8 cellular contexts compared by ENCODE assay signal in the genomic region with DNA sequence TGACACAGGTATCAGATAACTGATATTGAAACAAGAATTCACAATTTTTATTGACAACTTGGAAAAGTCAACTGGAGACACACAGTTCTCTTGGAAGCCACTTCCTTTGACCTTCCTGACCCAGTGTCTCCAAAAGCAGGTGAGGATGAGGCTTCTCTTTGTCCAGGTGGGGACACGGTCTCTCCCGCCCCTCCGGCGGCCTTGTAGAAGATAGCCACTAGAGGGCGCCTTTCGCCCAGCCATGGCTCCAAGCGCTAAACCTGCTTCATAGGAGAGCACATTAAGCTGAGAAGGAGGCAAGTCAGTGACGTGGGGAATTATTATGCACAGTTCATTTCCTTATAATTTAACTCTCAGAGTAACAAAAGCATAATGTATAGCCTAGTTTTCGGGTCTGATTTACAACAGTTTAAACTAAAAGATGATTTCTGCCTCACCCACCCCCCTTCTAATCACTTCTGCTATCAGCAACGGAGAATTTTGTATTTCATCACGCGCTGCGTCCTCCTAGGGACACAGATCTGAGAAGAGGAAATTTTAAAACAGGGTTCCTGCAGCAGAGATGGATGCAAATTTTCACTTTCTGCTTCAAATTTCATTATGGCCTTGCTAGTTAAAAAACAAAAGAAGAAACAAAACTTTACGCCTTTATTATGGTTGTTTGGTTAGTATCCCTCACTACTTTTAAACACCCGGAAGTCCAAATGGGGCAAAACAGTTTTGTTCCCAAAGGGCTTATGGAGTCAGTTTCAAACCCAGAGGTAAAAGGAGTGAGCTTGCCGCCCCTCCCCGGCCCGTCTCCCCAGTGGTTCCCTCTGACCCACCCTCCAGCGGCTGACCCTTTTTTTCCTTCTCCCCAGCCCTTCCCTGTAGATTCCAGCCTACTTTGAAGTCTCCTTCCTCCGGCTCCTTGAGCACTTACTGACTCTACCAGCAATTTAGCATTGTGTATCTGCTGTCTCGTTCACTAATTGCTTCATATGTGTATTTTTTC.
DNase-seq lines count a peak whose midpoint lies in the region; ATAC-seq and TF ChIP-seq lines count a peak whose summit lies in the region.

No MANE protein-coding gene starts in this region.

- H3K27me3 ChIP-seq in Peyer's patch (no peaks in the 10 kb centered on the region), neural progenitor cell (no peaks in the 10 kb centered on the region), stomach (no peaks in the 10 kb centered on the region)

- intact Hi-C loops in stomach (cut with DNase I; ENCODE audit: low total_unique reads): no loop called here

- TF ChIP-seq RAD21 in Ishikawa (IDR thresholded peaks at IDR 0.05; ENCODE audit: low read depth): peak; percentile 96

- WGBS in stomach, 5 donors: 7 to 20% (median 9%) methylated on average over 21 of the region's 21 CpGs

- H3F3A ChIP-seq in neural progenitor cell (ENCODE audit: low read depth): no peaks in the 10 kb centered on the region

- peak; percentile 90 for DNase-seq in DMS53 treated with DMSO at 0.1 percent for 48 hours (lab: John Stamatoyannopoulos, UW; ENCODE audit: unreplicated experiment)
- DNase-seq in Peyer's patch: peak; percentile 44 to 89 (median 79)
- peak; percentile 53 to 67 for DNase-seq in activated T-helper 1 cell treated with anti-CD3 and anti-CD28 coated beads, Interleukin-2, amount 50 U/mL, for 16 hours (ENCODE audit: low read depth in 1 of 2, low spot score in 1 of 2)
- DNase-seq in fibroblast of the conjunctiva (ENCODE audit: low read depth): peak; percentile 39
- DNase-seq in neural progenitor cell (ENCODE audit: low spot score): peak; percentile 89
- DNase-seq in stomach: peak; percentile 81

- H4K20me1 ChIP-seq in neural progenitor cell (ENCODE audit: low read depth): no peaks in the 10 kb centered on the region

- H3K9me3 ChIP-seq in Peyer's patch (no peaks in the 10 kb centered on the region), neural progenitor cell (ENCODE audit: low read depth) (no peaks in the 10 kb centered on the region), stomach (no peaks in the 10 kb centered on the region)

- peak; percentile 97 for ATAC-seq in GM21723 (IDR thresholded peaks at IDR 0.05; ENCODE audit: unreplicated experiment)

- no peak for TF ChIP-seq POLR2A in Peyer's patch (IDR thresholded peaks at IDR 0.05)
- TF ChIP-seq POLR2A in stomach (IDR thresholded peaks at IDR 0.05): no peak

- H3K4me3 ChIP-seq in Peyer's patch (peak overlapping the region in 3 of 4 donors; percentile 16 to 50 (median 47)), neural progenitor cell (peak overlapping the region; percentile 35), stomach (peak overlapping the region; percentile 30 to 44 (median 40))

- H3K9me3 Mint-ChIP-seq in neural progenitor cell: peaks cover 9% of the 10 kb centered on the region

- H3K4me1 Mint-ChIP-seq in neural progenitor cell: peaks cover 32% of the 10 kb centered on the region

- H2AFZ ChIP-seq in neural progenitor cell (replicated peaks): peak overlapping the region; percentile 83

- H3K79me2 ChIP-seq in neural progenitor cell (ENCODE audit: low read depth): no peaks in the 10 kb centered on the region

- H3K27ac ChIP-seq in Peyer's patch (peak overlapping the region in 2 of 4 donors; percentile 22 to 23), neural progenitor cell (no peak overlapping the region), stomach (peak overlapping the region in 4 of 5 donors; percentile 17 to 51 (median 29))

- peak overlapping the region; percentile 69 for H3K4me2 ChIP-seq in neural progenitor cell

- no peaks in the 10 kb centered on the region for H3K36me3 Mint-ChIP-seq in neural progenitor cell

- no peaks in the 10 kb centered on the region for H3K4me1 ChIP-seq in Peyer's patch
- H3K4me1 ChIP-seq in neural progenitor cell: peaks cover 8% of the 10 kb centered on the region
- peaks cover 0 to 15% (median 2%) of the 10 kb centered on the region in 4 donors for H3K4me1 ChIP-seq in stomach

- no peak overlapping the region for H3K4me3 Mint-ChIP-seq in neural progenitor cell

- H3K36me3 ChIP-seq in Peyer's patch (no peaks in the 10 kb centered on the region), neural progenitor cell (no peaks in the 10 kb centered on the region), stomach (no peaks in the 10 kb centered on the region)

- TF ChIP-seq EP300 in Ishikawa (IDR thresholded peaks at IDR 0.05; ENCODE audit: borderline replicate concordance) (no peak), stomach (IDR thresholded peaks at IDR 0.05) (no peak)

- peaks cover 6% of the 10 kb centered on the region for H3K27me3 Mint-ChIP-seq in neural progenitor cell (ENCODE audit: insufficient read depth, low read depth)

- TF ChIP-seq CTCF in Peyer's patch (IDR thresholded peaks at IDR 0.05) (peak; percentile 47 to 90 (median 82)), neural progenitor cell (IDR thresholded peaks at IDR 0.05) (peak; percentile 98), stomach (IDR thresholded peaks at IDR 0.05) (peak in 5 of 7 experiments; percentile 58 to 92 (median 83))

- H3K9ac ChIP-seq in neural progenitor cell: no peak overlapping the region

- H3K27ac Mint-ChIP-seq in neural progenitor cell: peak overlapping the region; percentile 34

TF ChIP-seq in Ishikawa, 13 proteins besides CTCF, POLR2A, EP300 and RAD21:
- TF ChIP-seq, protein P1, sequence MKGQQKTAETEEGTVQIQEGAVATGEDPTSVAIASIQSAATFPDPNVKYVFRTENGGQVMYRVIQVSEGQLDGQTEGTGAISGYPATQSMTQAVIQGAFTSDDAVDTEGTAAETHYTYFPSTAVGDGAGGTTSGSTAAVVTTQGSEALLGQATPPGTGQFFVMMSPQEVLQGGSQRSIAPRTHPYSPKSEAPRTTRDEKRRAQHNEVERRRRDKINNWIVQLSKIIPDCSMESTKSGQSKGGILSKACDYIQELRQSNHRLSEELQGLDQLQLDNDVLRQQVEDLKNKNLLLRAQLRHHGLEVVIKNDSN (IDR thresholded peaks at IDR 0.05): no peak
- TF ChIP-seq CEBPB (IDR thresholded peaks at IDR 0.05): no peak
- TF ChIP-seq CREB1 (IDR thresholded peaks at IDR 0.05; ENCODE audit: low read depth): no peak
- TF ChIP-seq FOXM1 (IDR thresholded peaks at IDR 0.05; ENCODE audit: borderline replicate concordance, low read depth): no peak
- TF ChIP-seq NFIC (IDR thresholded peaks at IDR 0.05): no peak
- TF ChIP-seq, protein P2, sequence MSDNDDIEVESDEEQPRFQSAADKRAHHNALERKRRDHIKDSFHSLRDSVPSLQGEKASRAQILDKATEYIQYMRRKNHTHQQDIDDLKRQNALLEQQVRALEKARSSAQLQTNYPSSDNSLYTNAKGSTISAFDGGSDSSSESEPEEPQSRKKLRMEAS (IDR thresholded peaks at IDR 0.05): no peak
- TF ChIP-seq ZBTB7A (IDR thresholded peaks at IDR 0.05; ENCODE audit: low read depth): no peak
- no peak for TF ChIP-seq TAF1 (IDR thresholded peaks at IDR 0.05; ENCODE audit: low read depth)
- no peak for TF ChIP-seq YY1 (IDR thresholded peaks at IDR 0.05; ENCODE audit: low read depth)
- TF ChIP-seq TEAD4 (IDR thresholded peaks at IDR 0.05): no peak
- TF ChIP-seq, protein P3, sequence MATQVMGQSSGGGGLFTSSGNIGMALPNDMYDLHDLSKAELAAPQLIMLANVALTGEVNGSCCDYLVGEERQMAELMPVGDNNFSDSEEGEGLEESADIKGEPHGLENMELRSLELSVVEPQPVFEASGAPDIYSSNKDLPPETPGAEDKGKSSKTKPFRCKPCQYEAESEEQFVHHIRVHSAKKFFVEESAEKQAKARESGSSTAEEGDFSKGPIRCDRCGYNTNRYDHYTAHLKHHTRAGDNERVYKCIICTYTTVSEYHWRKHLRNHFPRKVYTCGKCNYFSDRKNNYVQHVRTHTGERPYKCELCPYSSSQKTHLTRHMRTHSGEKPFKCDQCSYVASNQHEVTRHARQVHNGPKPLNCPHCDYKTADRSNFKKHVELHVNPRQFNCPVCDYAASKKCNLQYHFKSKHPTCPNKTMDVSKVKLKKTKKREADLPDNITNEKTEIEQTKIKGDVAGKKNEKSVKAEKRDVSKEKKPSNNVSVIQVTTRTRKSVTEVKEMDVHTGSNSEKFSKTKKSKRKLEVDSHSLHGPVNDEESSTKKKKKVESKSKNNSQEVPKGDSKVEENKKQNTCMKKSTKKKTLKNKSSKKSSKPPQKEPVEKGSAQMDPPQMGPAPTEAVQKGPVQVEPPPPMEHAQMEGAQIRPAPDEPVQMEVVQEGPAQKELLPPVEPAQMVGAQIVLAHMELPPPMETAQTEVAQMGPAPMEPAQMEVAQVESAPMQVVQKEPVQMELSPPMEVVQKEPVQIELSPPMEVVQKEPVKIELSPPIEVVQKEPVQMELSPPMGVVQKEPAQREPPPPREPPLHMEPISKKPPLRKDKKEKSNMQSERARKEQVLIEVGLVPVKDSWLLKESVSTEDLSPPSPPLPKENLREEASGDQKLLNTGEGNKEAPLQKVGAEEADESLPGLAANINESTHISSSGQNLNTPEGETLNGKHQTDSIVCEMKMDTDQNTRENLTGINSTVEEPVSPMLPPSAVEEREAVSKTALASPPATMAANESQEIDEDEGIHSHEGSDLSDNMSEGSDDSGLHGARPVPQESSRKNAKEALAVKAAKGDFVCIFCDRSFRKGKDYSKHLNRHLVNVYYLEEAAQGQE (IDR thresholded peaks at IDR 0.05; ENCODE audit: low read depth): no peak
- TF ChIP-seq TCF12 (IDR thresholded peaks at IDR 0.05; ENCODE audit: low read depth): no peak
- TF ChIP-seq EGR1 (IDR thresholded peaks at IDR 0.05): no peak

Comparison
In these comparisons a context has a peak if more than half of its experiments do, and no peak if none do; other contexts are left out.
1. DNase-seq: peak in every context shown above with its lines; median percentile 90 in DMS53 treated with DMSO at 0.1 percent for 48 hours; 89 in neural progenitor cell; 81 in stomach; 79 in Peyer's patch; 60 in activated T-helper 1 cell treated with anti-CD3 and anti-CD28 coated beads, Interleukin-2, amount 50 U/mL, for 16 hours; 39 in fibroblast of the conjunctiva.